Comparison of ENCODE assay signal across 19 cellular contexts in genomic region chr10:102764340-102765257, GRCh38. TPM values are rescaled to one million over a fixed set of nuclear protein-coding genes. Genes with fewer than 3 reads are reported as not detected.
A peak's percentile ranks its signal among the peaks of the same experiment; 100 is the strongest.
DNase-seq lines count a peak whose midpoint lies in the region; ATAC-seq and TF ChIP-seq lines count a peak whose summit lies in the region.
"Had no signal": no experiment of that assay in that cellular context is flagged by ENCODE, and none has a peak within 500 bp of the region (broad histone marks: within the 10 kb centered on the region; RNA-seq: fewer than 3 reads in every experiment).

No MANE protein-coding gene starts in this region.

- peak overlapping the region; percentile 53 for H3K4me2 ChIP-seq in parathyroid adenoma (ENCODE audit: low read length)

- H3K4me3 Mint-ChIP-seq in CD8-positive, alpha-beta T cell, result no peak overlapping the region
- H3K4me3 Mint-ChIP-seq: stimulated activated naive CD8-positive, alpha-beta T cell treated with anti-CD3 and anti-CD28 coated beads, Interleukin-15, Interleukin-2, amounts not matched to agents 100 ng/mL and 50 ng/mL, for 24 hours had no signal

- no peak for TF ChIP-seq POLR2A in esophagus squamous epithelium (IDR thresholded peaks at IDR 0.05)

- peaks cover 58% of the 10 kb centered on the region for H3K36me3 Mint-ChIP-seq in CD8-positive, alpha-beta T cell

- H3K9ac ChIP-seq in parathyroid adenoma, result no peak overlapping the region

- H3K4me3 ChIP-seq in CD8-positive, alpha-beta T cell (ENCODE audit: low read depth, low read length), result no peak overlapping the region
- H3K4me3 ChIP-seq in esophagus squamous epithelium (no peak overlapping the region), parathyroid adenoma (ENCODE audit: low read depth, low read length) (peak overlapping the region; percentile 14)
- H3K4me3 ChIP-seq: colonic mucosa, lung, pancreas had no signal

- WGBS in esophagus squamous epithelium, 2 donors, result 43 to 56% methylated on average over 6 of the region's 7 CpGs

- no peaks in the 10 kb centered on the region for H3K27me3 ChIP-seq in CD8-positive, alpha-beta T cell (ENCODE audit: insufficient read depth, low read length)
- H3K27me3 ChIP-seq in esophagus squamous epithelium, result no peaks in the 10 kb centered on the region
- no peaks in the 10 kb centered on the region for H3K27me3 ChIP-seq in parathyroid adenoma (ENCODE audit: control insufficient read depth, insufficient read depth, low read length)
- H3K27me3 ChIP-seq: colonic mucosa, pancreas had no signal

- H3K79me2 ChIP-seq in parathyroid adenoma, result peaks cover 65% of the 10 kb centered on the region

- no peak for TF ChIP-seq CTCF in CD8-positive, alpha-beta T cell (IDR thresholded peaks at IDR 0.05)
- TF ChIP-seq CTCF in esophagus squamous epithelium (IDR thresholded peaks at IDR 0.05) (no peak), parathyroid adenoma (IDR thresholded peaks at IDR 0.05) (no peak)

- DNase-seq in CD8-positive, alpha-beta T cell, result no peak
- DNase-seq in NCI-H1048 (lab: John Stamatoyannopoulos, UW) (peak; percentile 12), esophagus squamous epithelium (lab: John Stamatoyannopoulos, UW) (no peak), NCI-H82 (lab: John Stamatoyannopoulos, UW) (no peak), anterior cingulate cortex (lab: John Stamatoyannopoulos, UW) (no peak)
- DNase-seq: activated CD4-positive, alpha-beta T cell treated with anti-CD3 and anti-CD28 coated beads for 4 hours; activated naive CD4-positive, alpha-beta T cell treated with Interleukin-2 at 50 U/mL for 16 hours; C1 segment of cervical spinal cord; colonic mucosa; GDM1; NCI-H2171 treated with DMSO at 0.1 percent for 48 hours; pancreas; stimulated activated CD4-positive, alpha-beta T cell treated with anti-CD3 and anti-CD28 coated beads, Interleukin-4, amount 100 ng/mL, for 24 hours; T-helper 1 cell had no signal

- H2AFZ ChIP-seq in parathyroid adenoma, result no peak overlapping the region

- CTCF ChIA-PET in CD8-positive, alpha-beta T cell (lab: Charles Lee), result interaction anchor here (1.1 kb wide), 1 partner anchor 11 kb away, joined by 5 read pairs; no protein-coding TSS in a partner anchor

- POLR2A ChIA-PET in CD8-positive, alpha-beta T cell (lab: Charles Lee), result interaction anchor here (0.6 kb wide), 1 partner anchor 11 kb away, joined by 3 read pairs; no protein-coding TSS in a partner anchor

- H3K4me1 ChIP-seq in CD8-positive, alpha-beta T cell (ENCODE audit: insufficient read depth, low read length), result no peaks in the 10 kb centered on the region
- H3K4me1 ChIP-seq in esophagus squamous epithelium (peaks cover 27 to 74% (median 32%) of the 10 kb centered on the region in 3 donors), parathyroid adenoma (peaks cover 59% of the 10 kb centered on the region)
- H3K4me1 ChIP-seq: colonic mucosa had no signal

- H3K9me3 Mint-ChIP-seq in CD8-positive, alpha-beta T cell, result no peaks in the 10 kb centered on the region
- H3K9me3 Mint-ChIP-seq: stimulated activated naive CD8-positive, alpha-beta T cell treated with anti-CD3 and anti-CD28 coated beads, Interleukin-15, Interleukin-2, amounts not matched to agents 100 ng/mL and 50 ng/mL, for 24 hours had no signal

- no peaks in the 10 kb centered on the region for H3K27me3 Mint-ChIP-seq in CD8-positive, alpha-beta T cell (ENCODE audit: low read depth)
- H3K27me3 Mint-ChIP-seq: stimulated activated naive CD8-positive, alpha-beta T cell treated with anti-CD3 and anti-CD28 coated beads, Interleukin-15, Interleukin-2, amounts not matched to agents 100 ng/mL and 50 ng/mL, for 24 hours had no signal

- no peak overlapping the region for H3K27ac ChIP-seq in CD8-positive, alpha-beta T cell (ENCODE audit: low read depth, low read length)
- H3K27ac ChIP-seq in esophagus squamous epithelium (peak overlapping the region in 3 of 4 donors; percentile 43 to 58 (median 46)), parathyroid adenoma (peak overlapping the region; percentile 86)
- H3K27ac ChIP-seq: colonic mucosa, pancreas had no signal

- H3K27ac Mint-ChIP-seq in CD8-positive, alpha-beta T cell, result peak overlapping the region; percentile 10
- H3K27ac Mint-ChIP-seq: stimulated activated naive CD8-positive, alpha-beta T cell treated with anti-CD3 and anti-CD28 coated beads, Interleukin-15, Interleukin-2, amounts not matched to agents 100 ng/mL and 50 ng/mL, for 24 hours had no signal

- H3K4me1 Mint-ChIP-seq in CD8-positive, alpha-beta T cell (ENCODE audit: low read depth), result peaks cover 39% of the 10 kb centered on the region

- H3K36me3 ChIP-seq in CD8-positive, alpha-beta T cell (ENCODE audit: insufficient read depth, low read length), result no peaks in the 10 kb centered on the region
- H3K36me3 ChIP-seq in esophagus squamous epithelium (peaks cover 0 to 25% (median 0%) of the 10 kb centered on the region in 3 donors), parathyroid adenoma (ENCODE audit: control insufficient read depth, insufficient read depth, low read length) (no peaks in the 10 kb centered on the region)
- H3K36me3 ChIP-seq: colonic mucosa, pancreas had no signal

- intact Hi-C loops in CD8-positive, alpha-beta T cell (cut with DNase I, micrococcal nuclease), result no loop called here
- intact Hi-C loops in esophagus squamous epithelium (cut with DNase I), result no loop called here

- no peak for ATAC-seq in CD8-positive, alpha-beta T cell
- ATAC-seq in HG02678 (IDR thresholded peaks at IDR 0.05; ENCODE audit: unreplicated experiment), result no peak
- ATAC-seq in HG03095 (IDR thresholded peaks at IDR 0.05; ENCODE audit: unreplicated experiment), result no peak
- ATAC-seq: pancreas had no signal

- H3K9me3 ChIP-seq in CD8-positive, alpha-beta T cell (ENCODE audit: low read length), result no peaks in the 10 kb centered on the region
- no peaks in the 10 kb centered on the region for H3K9me3 ChIP-seq in esophagus squamous epithelium
- no peaks in the 10 kb centered on the region for H3K9me3 ChIP-seq in parathyroid adenoma (ENCODE audit: control insufficient read depth, low read length)
- H3K9me3 ChIP-seq: colonic mucosa, pancreas had no signal

RNA-seq across cellular contexts. Expression of gene WBP1L, which starts 20.9 kb away (rescaled TPM):
- total RNA-seq in CD8-positive, alpha-beta T cell, result 1 to 10 TPM; 5.5 to 5.9 TPM
- total RNA-seq in esophagus squamous epithelium, result 10 to 100 TPM; 40.6 to 61.4 (median 49.1) TPM

RNA-seq across cellular contexts. Expression of gene SFXN2, which starts 50.2 kb away (rescaled TPM):
- 1 to 10 TPM; 5.3 to 5.7 TPM for total RNA-seq in CD8-positive, alpha-beta T cell
- total RNA-seq in esophagus squamous epithelium, result 1 to 10 TPM; 1.4 to 7.8 (median 3.6) TPM

RNA-seq across cellular contexts. Expression of gene ARL3, which starts 50.4 kb away (rescaled TPM):
- total RNA-seq in CD8-positive, alpha-beta T cell, result under 1 TPM; 0.49 to 0.75 TPM
- 1 to 10 TPM in 3 of 4 donors, under 1 TPM in 1; 0.87 to 5.0 (median 2.2) TPM for total RNA-seq in esophagus squamous epithelium

Comparison
In these comparisons a context has a peak if more than half of its experiments do, and no peak if none do; other contexts are left out.
1. RNA of gene WBP1L, which starts 20.9 kb away (total RNA-seq): 40.6 to 61.4 TPM in esophagus squamous epithelium; 5.5 to 5.9 TPM in CD8-positive, alpha-beta T cell; every median in the first group is over 4 times any median in the second.